2 cellular contexts compared by ENCODE assay signal in the genomic region with DNA sequence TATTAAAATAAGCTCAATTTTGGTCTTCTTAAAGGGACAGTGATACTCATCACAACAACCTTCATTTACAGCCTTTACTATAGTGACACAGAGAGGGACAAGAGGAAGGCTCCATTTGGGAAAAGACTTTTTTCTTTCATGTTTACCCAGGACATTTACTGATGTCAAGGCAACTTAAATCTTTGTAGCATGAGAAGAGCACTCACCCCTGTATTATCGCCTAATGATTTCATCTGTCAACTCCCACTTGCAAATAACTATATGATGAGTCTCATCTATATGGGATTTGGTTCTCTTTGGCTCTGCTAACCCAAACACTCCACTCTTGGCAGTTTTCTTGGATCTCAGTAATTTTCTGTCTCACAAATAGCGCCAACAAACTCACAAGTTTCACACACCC.
A peak's percentile ranks its signal among the peaks of the same experiment; 100 is the strongest.
TF ChIP-seq lines count a peak whose summit lies in the region.

No MANE protein-coding gene starts in this region.

TF ChIP-seq in IMR-90, 13 proteins besides CTCF, POLR2A, EP300 and RAD21:
- TF ChIP-seq CHD1 (IDR thresholded peaks at IDR 0.05; ENCODE audit: low read depth, low read length) = no peak
- 0 out of 2 replicates have a peak, but pooled peaks have one; percentile 8 for TF ChIP-seq BHLHE40 (IDR thresholded peaks at IDR 0.05; ENCODE audit: low read depth, low read length)
- TF ChIP-seq, protein P1, sequence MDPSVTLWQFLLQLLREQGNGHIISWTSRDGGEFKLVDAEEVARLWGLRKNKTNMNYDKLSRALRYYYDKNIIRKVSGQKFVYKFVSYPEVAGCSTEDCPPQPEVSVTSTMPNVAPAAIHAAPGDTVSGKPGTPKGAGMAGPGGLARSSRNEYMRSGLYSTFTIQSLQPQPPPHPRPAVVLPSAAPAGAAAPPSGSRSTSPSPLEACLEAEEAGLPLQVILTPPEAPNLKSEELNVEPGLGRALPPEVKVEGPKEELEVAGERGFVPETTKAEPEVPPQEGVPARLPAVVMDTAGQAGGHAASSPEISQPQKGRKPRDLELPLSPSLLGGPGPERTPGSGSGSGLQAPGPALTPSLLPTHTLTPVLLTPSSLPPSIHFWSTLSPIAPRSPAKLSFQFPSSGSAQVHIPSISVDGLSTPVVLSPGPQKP (IDR thresholded peaks at IDR 0.05; ENCODE audit: borderline replicate concordance, low read depth, low read length) = no peak
- TF ChIP-seq CEBPB (IDR thresholded peaks at IDR 0.05; ENCODE audit: low read depth, low read length) = no peak
- no peak for TF ChIP-seq NFE2L2 (IDR thresholded peaks at IDR 0.05; ENCODE audit: low read depth, low read length)
- TF ChIP-seq, protein P2, sequence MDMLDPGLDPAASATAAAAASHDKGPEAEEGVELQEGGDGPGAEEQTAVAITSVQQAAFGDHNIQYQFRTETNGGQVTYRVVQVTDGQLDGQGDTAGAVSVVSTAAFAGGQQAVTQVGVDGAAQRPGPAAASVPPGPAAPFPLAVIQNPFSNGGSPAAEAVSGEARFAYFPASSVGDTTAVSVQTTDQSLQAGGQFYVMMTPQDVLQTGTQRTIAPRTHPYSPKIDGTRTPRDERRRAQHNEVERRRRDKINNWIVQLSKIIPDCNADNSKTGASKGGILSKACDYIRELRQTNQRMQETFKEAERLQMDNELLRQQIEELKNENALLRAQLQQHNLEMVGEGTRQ (IDR thresholded peaks at IDR 0.05; ENCODE audit: low read depth, low read length) = no peak
- no peak for TF ChIP-seq RCOR1 (IDR thresholded peaks at IDR 0.05; ENCODE audit: insufficient replicate concordance, low read length)
- TF ChIP-seq MXI1 (IDR thresholded peaks at IDR 0.05; ENCODE audit: borderline replicate concordance, low read depth, low read length) = no peak
- TF ChIP-seq SMC3 (IDR thresholded peaks at IDR 0.05; ENCODE audit: low read depth, low read length) = no peak

TF ChIP-seq in GM12878, 131 proteins besides CTCF, POLR2A, EP300 and RAD21:
- TF ChIP-seq, protein P2 (IDR thresholded peaks at IDR 0.05; ENCODE audit: borderline replicate concordance, low read depth, low read length) = no peak
- TF ChIP-seq SMAD5 (IDR thresholded peaks at IDR 0.05; ENCODE audit: low read depth) (no peak), ZZZ3 (IDR thresholded peaks at IDR 0.05; ENCODE audit: control insufficient read depth, insufficient read length, low read depth) (no peak), TARDBP (IDR thresholded peaks at IDR 0.05; ENCODE audit: borderline replicate concordance) (no peak), GATAD2B (conservative IDR thresholded peaks at IDR 0.05; ENCODE audit: low read depth) (no peak), BCL11A (IDR thresholded peaks at IDR 0.05; ENCODE audit: low read depth, low read length) (no peak)
